ENCODE assay signal across 18 cellular contexts in the genomic region with DNA sequence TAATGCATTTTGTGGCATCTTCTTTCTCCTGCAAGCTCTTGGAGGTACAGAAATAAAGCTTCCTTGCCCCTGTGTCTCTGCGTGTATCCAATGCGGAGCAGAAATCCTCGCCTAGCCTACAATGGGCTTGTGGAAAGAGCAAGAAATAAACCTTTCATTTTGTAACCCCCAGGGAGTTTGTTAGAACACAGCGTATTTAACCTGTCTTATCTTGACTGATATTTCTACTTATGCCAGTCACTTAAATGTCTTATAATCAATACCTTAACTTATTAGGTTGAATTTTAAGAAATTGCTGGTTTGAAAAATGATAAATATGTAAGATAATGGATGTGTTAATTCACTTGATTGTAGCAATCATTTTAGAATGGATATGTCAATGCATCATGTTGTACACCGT.
"Had no signal": no experiment of that assay in that cellular context is flagged by ENCODE, and none has a peak within 500 bp of the region (broad histone marks: within the 10 kb centered on the region; RNA-seq: fewer than 3 reads in every experiment).

No MANE protein-coding gene starts in this region.

- H3K9me3 ChIP-seq: gastrocnemius medialis, psoas muscle, right lobe of liver, tibial nerve had no signal

- H3K27me3 Mint-ChIP-seq: natural killer cell treated with Interleukin-12 subunit alpha and Interleukin-12 subunit beta and Interleukin-15 and Interleukin-18, amount 100 ng/mL, for 72 hours; stimulated activated memory B cell treated with anti-CD40 and anti-IgM and Interleukin-4, amounts not matched to agents 10 μg/mL and 1 μg/mL and 100 μg/mL, for 72 hours; stimulated activated naive CD8-positive, alpha-beta T cell treated with anti-CD3 and anti-CD28 coated beads, Interleukin-15, Interleukin-2, amounts not matched to agents 100 ng/mL and 50 ng/mL, for 24 hours had no signal

- H3K27ac Mint-ChIP-seq: natural killer cell treated with Interleukin-12 subunit alpha and Interleukin-12 subunit beta and Interleukin-15 and Interleukin-18, amount 100 ng/mL, for 72 hours; stimulated activated memory B cell treated with anti-CD40 and anti-IgM and Interleukin-4, amounts not matched to agents 10 μg/mL and 1 μg/mL and 100 μg/mL, for 72 hours; stimulated activated naive CD8-positive, alpha-beta T cell treated with anti-CD3 and anti-CD28 coated beads, Interleukin-15, Interleukin-2, amounts not matched to agents 100 ng/mL and 50 ng/mL, for 24 hours had no signal

- H3K4me3 Mint-ChIP-seq: natural killer cell treated with Interleukin-12 subunit alpha and Interleukin-12 subunit beta and Interleukin-15 and Interleukin-18, amount 100 ng/mL, for 72 hours; stimulated activated memory B cell treated with anti-CD40 and anti-IgM and Interleukin-4, amounts not matched to agents 10 μg/mL and 1 μg/mL and 100 μg/mL, for 72 hours; stimulated activated naive CD8-positive, alpha-beta T cell treated with anti-CD3 and anti-CD28 coated beads, Interleukin-15, Interleukin-2, amounts not matched to agents 100 ng/mL and 50 ng/mL, for 24 hours had no signal

- H3K36me3 ChIP-seq: gastrocnemius medialis, right lobe of liver, spleen, tibial nerve had no signal

- H3K27ac ChIP-seq: gastrocnemius medialis, psoas muscle, spleen, tibial nerve had no signal

- ATAC-seq: esophagus mucosa; gastrocnemius medialis; natural killer cell treated with Interleukin-12 subunit alpha and Interleukin-12 subunit beta and Interleukin-15 and Interleukin-18, amount 100 ng/mL, for 72 hours; psoas muscle; stimulated activated memory B cell treated with anti-CD40 and anti-IgM and Interleukin-4, amounts not matched to agents 10 μg/mL and 1 μg/mL and 100 μg/mL, for 72 hours had no signal

- DNase-seq: central memory CD4-positive, alpha-beta T cell; cortex of kidney; effector memory CD4-positive, alpha-beta T cell; gastrocnemius medialis; kidney glomerular epithelial cell; midbrain; psoas muscle; retina; right lobe of liver; spleen; stimulated activated CD4-positive, alpha-beta T cell treated with anti-CD3 and anti-CD28 coated beads, Interleukin-15, amount 100 ng/mL, for 24 hours; stimulated activated CD4-positive, alpha-beta T cell treated with anti-CD3 and anti-CD28 coated beads, Interleukin-1b, Interleukin-23, amount 100 ng/mL, for 48 hours; stimulated activated CD4-positive, alpha-beta T cell treated with anti-CD3 and anti-CD28 coated beads, Interleukin-4, amount 100 ng/mL, for 24 hours had no signal

- H3K36me3 Mint-ChIP-seq: natural killer cell treated with Interleukin-12 subunit alpha and Interleukin-12 subunit beta and Interleukin-15 and Interleukin-18, amount 100 ng/mL, for 72 hours; stimulated activated memory B cell treated with anti-CD40 and anti-IgM and Interleukin-4, amounts not matched to agents 10 μg/mL and 1 μg/mL and 100 μg/mL, for 72 hours had no signal

- H3K4me1 ChIP-seq: gastrocnemius medialis, psoas muscle, spleen, tibial nerve had no signal

- H3K27me3 ChIP-seq: gastrocnemius medialis, right lobe of liver, spleen, tibial nerve had no signal

- H3K4me1 Mint-ChIP-seq: stimulated activated memory B cell treated with anti-CD40 and anti-IgM and Interleukin-4, amounts not matched to agents 10 μg/mL and 1 μg/mL and 100 μg/mL, for 72 hours had no signal

- H3K4me3 ChIP-seq: gastrocnemius medialis, psoas muscle, right lobe of liver, spleen, tibial nerve had no signal
